ENCODE assay signal across 29 cellular contexts in the genomic region with DNA sequence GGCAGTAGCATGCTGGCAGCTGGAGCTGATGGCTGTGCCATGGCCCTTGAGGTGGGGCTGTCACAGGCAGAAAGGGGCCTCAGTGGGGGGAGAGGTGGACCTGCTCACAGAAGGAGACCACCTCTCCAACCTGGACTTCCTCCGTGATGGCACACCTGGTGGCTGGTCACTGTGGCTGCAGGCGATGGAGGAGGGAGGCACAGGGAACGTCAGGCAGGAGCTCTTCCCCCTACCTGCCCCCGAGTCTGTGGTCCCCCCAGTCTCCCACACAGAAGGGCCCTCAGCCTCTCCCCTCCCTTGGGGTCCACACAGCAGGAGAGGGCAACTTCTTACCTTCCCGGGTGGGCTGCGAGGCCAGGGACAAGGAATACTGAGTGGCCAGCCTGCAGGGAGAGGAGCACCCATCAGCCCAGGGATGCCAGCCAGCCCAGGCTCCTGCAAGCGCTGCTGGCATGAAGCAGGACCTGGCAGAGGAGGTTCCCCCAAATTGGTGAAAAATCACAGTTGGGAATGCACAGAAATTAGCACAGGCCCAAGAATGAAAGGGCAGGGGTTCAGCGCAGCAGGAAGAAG.
"Had no signal": no experiment of that assay in that cellular context is flagged by ENCODE, and none has a peak within 500 bp of the region (broad histone marks: within the 10 kb centered on the region; RNA-seq: fewer than 3 reads in every experiment).

No MANE protein-coding gene starts in this region.

- H3K4me3 ChIP-seq: adrenal gland, ascending aorta, gastroesophageal sphincter, prostate gland, sigmoid colon, thyroid gland, upper lobe of left lung had no signal

- DNase-seq: activated B cell treated with CpG ODN at 0.5 μM for 24 hours; activated CD4-positive, alpha-beta T cell treated with anti-CD3 and anti-CD28 coated beads, Interleukin-2, amount 50 U/mL, for 1 hour; activated CD8-positive, alpha-beta T cell treated with anti-CD3 and anti-CD28 coated beads for 36 hours; activated naive CD4-positive, alpha-beta T cell; activated naive CD8-positive, alpha-beta T cell treated with anti-CD3 and anti-CD28 coated beads for 36 hours; activated T-cell treated with anti-CD3 and anti-CD28 coated beads for 4 hours; activated T-cell treated with anti-CD3 and anti-CD28 coated beads, Interleukin-2, amount 50 U/mL, for 72 hours; adrenal gland; caudate nucleus; cortex of kidney; effector memory CD8-positive, alpha-beta T cell; hippocampal formation; kidney; left colon; retina; sigmoid colon; small intestine; stimulated activated CD4-positive, alpha-beta T cell treated with anti-CD3 and anti-CD28 coated beads, Interleukin-4, amount 100 ng/mL, for 24 hours; T-helper 17 cell; thyroid gland; upper lobe of left lung had no signal

- H3K27ac ChIP-seq: adrenal gland, ascending aorta, gastroesophageal sphincter, prostate gland, sigmoid colon, thyroid gland, upper lobe of left lung had no signal

- H3K36me3 ChIP-seq: adrenal gland, ascending aorta, gastroesophageal sphincter, prostate gland, sigmoid colon, thyroid gland, upper lobe of left lung had no signal

- ATAC-seq: activated CD8-positive, alpha-beta T cell treated with anti-CD3 and anti-CD28 coated beads for 36 hours; activated T-cell treated with anti-CD3 and anti-CD28 coated beads, Interleukin-2, amount 50 U/mL, for 72 hours; effector memory CD8-positive, alpha-beta T cell; gastroesophageal sphincter; left colon; natural killer cell treated with Interleukin-12 subunit alpha and Interleukin-12 subunit beta and Interleukin-15 and Interleukin-18, amount 100 ng/mL, for 72 hours; stimulated activated effector memory CD8-positive, alpha-beta T cell treated with anti-CD3 and anti-CD28 coated beads, Interleukin-12 subunit alpha, Interleukin-12 subunit beta, amount 100 ng/mL, for 72 hours; T-helper 17 cell had no signal

- H3K36me3 Mint-ChIP-seq: activated naive CD8-positive, alpha-beta T cell treated with anti-CD3 and anti-CD28 coated beads for 36 hours; brain; memory B cell; natural killer cell treated with Interleukin-12 subunit alpha and Interleukin-12 subunit beta and Interleukin-15 and Interleukin-18, amount 100 ng/mL, for 72 hours; stimulated activated effector memory CD8-positive, alpha-beta T cell treated with anti-CD3 and anti-CD28 coated beads, Interleukin-12 subunit alpha, Interleukin-12 subunit beta, amount 100 ng/mL, for 72 hours had no signal

- H3K27me3 Mint-ChIP-seq: activated CD8-positive, alpha-beta T cell treated with anti-CD3 and anti-CD28 coated beads for 36 hours; activated naive CD8-positive, alpha-beta T cell treated with anti-CD3 and anti-CD28 coated beads for 36 hours; natural killer cell treated with Interleukin-12 subunit alpha and Interleukin-12 subunit beta and Interleukin-15 and Interleukin-18, amount 100 ng/mL, for 72 hours; stimulated activated naive CD8-positive, alpha-beta T cell treated with anti-CD3 and anti-CD28 coated beads, Interleukin-15, Interleukin-2, amounts not matched to agents 100 ng/mL and 50 ng/mL, for 24 hours had no signal

- H3K27me3 ChIP-seq: adrenal gland, ascending aorta, thyroid gland, upper lobe of left lung had no signal

- H3K9me3 ChIP-seq: adrenal gland, ascending aorta, gastroesophageal sphincter, prostate gland, sigmoid colon, thyroid gland, upper lobe of left lung had no signal

- H3K9me3 Mint-ChIP-seq: activated B cell treated with CpG ODN at 0.5 μM for 24 hours; activated CD8-positive, alpha-beta T cell treated with anti-CD3 and anti-CD28 coated beads for 36 hours; activated naive CD8-positive, alpha-beta T cell treated with anti-CD3 and anti-CD28 coated beads for 36 hours; activated T-cell treated with anti-CD3 and anti-CD28 coated beads, Interleukin-2, amount 50 U/mL, for 72 hours; effector memory CD8-positive, alpha-beta T cell; memory B cell; natural killer cell treated with Interleukin-12 subunit alpha and Interleukin-12 subunit beta and Interleukin-15 and Interleukin-18, amount 100 ng/mL, for 72 hours; stimulated activated effector memory CD8-positive, alpha-beta T cell treated with anti-CD3 and anti-CD28 coated beads, Interleukin-12 subunit alpha, Interleukin-12 subunit beta, amount 100 ng/mL, for 72 hours; stimulated activated naive CD8-positive, alpha-beta T cell treated with anti-CD3 and anti-CD28 coated beads, Interleukin-15, Interleukin-2, amounts not matched to agents 100 ng/mL and 50 ng/mL, for 24 hours had no signal

- H3K4me3 Mint-ChIP-seq: activated B cell treated with CpG ODN at 0.5 μM for 24 hours; activated CD8-positive, alpha-beta T cell treated with anti-CD3 and anti-CD28 coated beads for 36 hours; activated naive CD8-positive, alpha-beta T cell treated with anti-CD3 and anti-CD28 coated beads for 36 hours; activated T-cell treated with anti-CD3 and anti-CD28 coated beads, Interleukin-2, amount 50 U/mL, for 72 hours; brain; effector memory CD8-positive, alpha-beta T cell; memory B cell; natural killer cell treated with Interleukin-12 subunit alpha and Interleukin-12 subunit beta and Interleukin-15 and Interleukin-18, amount 100 ng/mL, for 72 hours; stimulated activated effector memory CD8-positive, alpha-beta T cell treated with anti-CD3 and anti-CD28 coated beads, Interleukin-12 subunit alpha, Interleukin-12 subunit beta, amount 100 ng/mL, for 72 hours; stimulated activated naive CD8-positive, alpha-beta T cell treated with anti-CD3 and anti-CD28 coated beads, Interleukin-15, Interleukin-2, amounts not matched to agents 100 ng/mL and 50 ng/mL, for 24 hours; T-helper 17 cell had no signal

- H3K4me1 Mint-ChIP-seq: activated B cell treated with CpG ODN at 0.5 μM for 24 hours; activated naive CD8-positive, alpha-beta T cell treated with anti-CD3 and anti-CD28 coated beads for 36 hours; stimulated activated effector memory CD8-positive, alpha-beta T cell treated with anti-CD3 and anti-CD28 coated beads, Interleukin-12 subunit alpha, Interleukin-12 subunit beta, amount 100 ng/mL, for 72 hours had no signal

- H3K4me1 ChIP-seq: adrenal gland, ascending aorta, gastroesophageal sphincter, prostate gland, sigmoid colon, thyroid gland, upper lobe of left lung had no signal

- H3K27ac Mint-ChIP-seq: activated B cell treated with CpG ODN at 0.5 μM for 24 hours; activated CD8-positive, alpha-beta T cell treated with anti-CD3 and anti-CD28 coated beads for 36 hours; activated naive CD8-positive, alpha-beta T cell treated with anti-CD3 and anti-CD28 coated beads for 36 hours; activated T-cell treated with anti-CD3 and anti-CD28 coated beads, Interleukin-2, amount 50 U/mL, for 72 hours; brain; effector memory CD8-positive, alpha-beta T cell; memory B cell; natural killer cell treated with Interleukin-12 subunit alpha and Interleukin-12 subunit beta and Interleukin-15 and Interleukin-18, amount 100 ng/mL, for 72 hours; stimulated activated effector memory CD8-positive, alpha-beta T cell treated with anti-CD3 and anti-CD28 coated beads, Interleukin-12 subunit alpha, Interleukin-12 subunit beta, amount 100 ng/mL, for 72 hours; stimulated activated naive CD8-positive, alpha-beta T cell treated with anti-CD3 and anti-CD28 coated beads, Interleukin-15, Interleukin-2, amounts not matched to agents 100 ng/mL and 50 ng/mL, for 24 hours; T-helper 17 cell had no signal
